13 cellular contexts compared by ENCODE assay signal in the genomic region with DNA sequence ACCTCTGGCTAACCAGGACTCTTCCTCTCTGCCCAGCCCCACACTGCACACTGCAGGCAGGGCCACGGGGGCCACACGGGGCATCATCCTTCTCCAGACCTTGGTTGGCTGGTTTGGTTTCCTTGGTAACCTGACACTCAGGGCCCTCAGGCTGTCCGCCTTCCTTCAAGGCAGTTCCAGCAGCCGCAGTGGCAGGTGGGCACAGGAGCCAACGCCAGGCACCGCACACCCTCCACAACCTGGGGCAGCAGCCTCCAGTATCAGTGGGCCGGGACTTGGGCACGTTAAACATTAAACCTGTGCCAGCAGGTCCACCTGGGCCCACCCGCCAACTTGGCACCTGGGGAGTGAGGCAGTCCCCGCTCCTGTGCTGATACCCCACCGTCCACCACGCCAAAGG. TPM values are rescaled to one million over a fixed set of nuclear protein-coding genes. Genes with fewer than 3 reads are reported as not detected.
DNase-seq lines count a peak whose midpoint lies in the region; ATAC-seq and TF ChIP-seq lines count a peak whose summit lies in the region.
"Had no signal": no experiment of that assay in that cellular context is flagged by ENCODE, and none has a peak within 500 bp of the region (broad histone marks: within the 10 kb centered on the region; RNA-seq: fewer than 3 reads in every experiment).

No MANE protein-coding gene starts in this region.

- no peak for DNase-seq in right atrium auricular region (ENCODE audit: low spot score)
- no peak for DNase-seq in Right ventricle myocardium superior
- DNase-seq in vagina (ENCODE audit: extremely low spot score in 2 of 2), result no peak
- no peak for DNase-seq in NCI-H748 (lab: John Stamatoyannopoulos, UW; ENCODE audit: unreplicated experiment)
- no peak for DNase-seq in HK-2 (ENCODE audit: unreplicated experiment)

- no peaks in the 10 kb centered on the region for H3K9me3 Mint-ChIP-seq in brain

- H3K4me3 Mint-ChIP-seq in brain, result peak overlapping the region in 3 of 5 experiments; percentile 84 to 89 (median 87)

- H3K36me3 Mint-ChIP-seq in brain, result no peaks in the 10 kb centered on the region
- H3K36me3 Mint-ChIP-seq: activated naive CD8-positive, alpha-beta T cell had no signal

- H3K27ac ChIP-seq in right atrium auricular region (peak overlapping the region; percentile 58 to 73), mucosa of rectum (ENCODE audit: low read depth in 2 of 2, low read length in 2 of 2) (peak overlapping the region; percentile 61 to 68), vagina (no peak overlapping the region)
- H3K27ac ChIP-seq: hepatocyte had no signal

- peaks cover 0 to 51% of the 10 kb centered on the region in 2 donors for H3K4me1 ChIP-seq in right atrium auricular region
- H3K4me1 ChIP-seq in mucosa of rectum (ENCODE audit: control insufficient read depth in 2 of 2, insufficient read depth in 2 of 2, low read length in 2 of 2), result peaks cover 20 to 25% of the 10 kb centered on the region in 2 donors
- H3K4me1 ChIP-seq in vagina, result peaks cover 36% of the 10 kb centered on the region

- H3K4me3 ChIP-seq in right atrium auricular region, result peak overlapping the region; percentile 49 to 60
- H3K4me3 ChIP-seq in mucosa of rectum (ENCODE audit: low read length in 2 of 2), result peak overlapping the region; percentile 13 to 61
- H3K4me3 ChIP-seq in vagina, result peak overlapping the region; percentile 48 to 63
- H3K4me3 ChIP-seq: hepatocyte had no signal

- ATAC-seq in Right ventricle myocardium superior (ENCODE audit: poor library complexity) (no peak), GM19467 (IDR thresholded peaks at IDR 0.05; ENCODE audit: unreplicated experiment) (no peak)

- TF ChIP-seq CTCF in right atrium auricular region (IDR thresholded peaks at IDR 0.05) (no peak), brain (conservative IDR thresholded peaks at IDR 0.05) (no peak), vagina (IDR thresholded peaks at IDR 0.05) (no peak)

- peak overlapping the region; percentile 17 to 39 for H3K9ac ChIP-seq in mucosa of rectum (ENCODE audit: low read depth in 1 of 2, low read length in 2 of 2)

- H3K27me3 Mint-ChIP-seq in brain, result peaks cover 12% of the 10 kb centered on the region

- TF ChIP-seq POLR2A in vagina (IDR thresholded peaks at IDR 0.05), result no peak

- H3K36me3 ChIP-seq in right atrium auricular region (peaks cover 18% of the 10 kb centered on the region), mucosa of rectum (ENCODE audit: control insufficient read depth in 2 of 2, insufficient read depth in 2 of 2, low read length in 2 of 2) (no peaks in the 10 kb centered on the region), vagina (peaks cover 0 to 7% of the 10 kb centered on the region in 2 donors)

- H3K9me3 ChIP-seq in right atrium auricular region (no peaks in the 10 kb centered on the region), mucosa of rectum (ENCODE audit: control insufficient read depth in 2 of 2, low read length in 2 of 2) (no peaks in the 10 kb centered on the region), vagina (no peaks in the 10 kb centered on the region)

- H3K27ac Mint-ChIP-seq in brain, result no peak overlapping the region
- H3K27ac Mint-ChIP-seq: activated naive CD8-positive, alpha-beta T cell had no signal

- intact Hi-C loops in Right ventricle myocardium superior (cut with DNase I) (no loop called here), vagina (cut with DNase I) (no loop called here)

- H3K27me3 ChIP-seq in right atrium auricular region (peaks cover 0 to 4% of the 10 kb centered on the region in 2 donors), mucosa of rectum (ENCODE audit: control insufficient read depth in 2 of 2, insufficient read depth in 2 of 2, low read length in 2 of 2) (peaks cover 4 to 20% of the 10 kb centered on the region in 2 donors), vagina (no peaks in the 10 kb centered on the region)

- H3K4me1 Mint-ChIP-seq in brain, result peaks cover 14% of the 10 kb centered on the region

RNA-seq across cellular contexts. Expression of gene NPDC1, which starts 1.9 kb away (rescaled TPM):
- total RNA-seq in right atrium auricular region (10 to 100 TPM; 49.7 to 57.8 TPM), Right ventricle myocardium superior (59.1 TPM), vagina (67.5 TPM)
- polyA plus RNA-seq in brain (ENCODE audit: insufficient read depth, low read depth, low replicate concordance), result 210 TPM

RNA-seq across cellular contexts. Expression of gene ENTPD2, which starts 9.8 kb away (rescaled TPM):
- total RNA-seq in right atrium auricular region (under 1 TPM; 0.41 to 0.67 TPM), Right ventricle myocardium superior (1.9 TPM), vagina (4.9 TPM)
- 66.8 TPM for polyA plus RNA-seq in brain (ENCODE audit: insufficient read depth, low read depth, low replicate concordance)
- total RNA-seq: dermis microvascular lymphatic vessel endothelial cell had no signal

RNA-seq across cellular contexts. Expression of gene FUT7, which starts 12.2 kb away (rescaled TPM):
- total RNA-seq in right atrium auricular region (under 1 TPM in 1 of 2 donors, not detected in 1; 0.28 TPM), Right ventricle myocardium superior (not detected), vagina (not detected)
- not detected for polyA plus RNA-seq in brain (ENCODE audit: insufficient read depth, low read depth, low replicate concordance)
- total RNA-seq: dermis microvascular lymphatic vessel endothelial cell, hepatocyte, renal cortical epithelial cell, urinary bladder had no signal
- polyA plus RNA-seq: hepatocyte had no signal

RNA-seq across cellular contexts. Expression of gene ABCA2, which starts 16.0 kb away (rescaled TPM):
- total RNA-seq in right atrium auricular region (10 to 100 TPM; 28.3 to 28.5 TPM), Right ventricle myocardium superior (26.7 TPM), vagina (44.0 TPM)
- polyA plus RNA-seq in brain (ENCODE audit: insufficient read depth, low read depth, low replicate concordance), result 283 TPM

RNA-seq across cellular contexts. Expression of gene SAPCD2, which starts 26.3 kb away (rescaled TPM):
- total RNA-seq in right atrium auricular region, result under 1 TPM; 0.12 to 0.63 TPM
- 0.22 TPM for total RNA-seq in Right ventricle myocardium superior
- polyA plus RNA-seq in brain (ENCODE audit: insufficient read depth, low read depth, low replicate concordance), result 65.8 TPM
- total RNA-seq in vagina, result 2.7 TPM
